8 cellular contexts compared by ENCODE assay signal in the genomic region with DNA sequence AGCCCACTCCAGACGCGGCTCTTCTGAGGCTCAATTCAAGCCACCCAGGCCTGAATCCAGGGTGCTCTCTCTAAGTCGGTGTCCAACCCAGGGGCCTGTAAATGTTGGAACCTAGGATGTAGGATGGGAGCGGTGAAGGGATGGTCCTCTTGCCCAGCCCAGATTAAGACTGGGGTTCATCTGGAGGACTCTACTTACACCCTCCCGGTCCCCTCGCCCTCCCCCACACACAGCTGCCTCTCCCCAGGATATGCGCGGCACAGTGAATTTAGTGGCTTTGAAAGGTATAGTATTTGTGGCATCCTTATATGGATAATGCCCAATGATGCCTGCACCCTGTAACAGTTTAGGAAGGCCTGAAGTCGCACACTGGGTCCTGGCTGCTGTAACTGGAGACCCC. TPM values are rescaled to one million over a fixed set of nuclear protein-coding genes. Genes with fewer than 3 reads are reported as not detected.
DNase-seq lines count a peak whose midpoint lies in the region; ATAC-seq, FAIRE-seq and TF ChIP-seq lines count a peak whose summit lies in the region.

No MANE protein-coding gene starts in this region.

- H3K79me2 ChIP-seq in DND-41 (ENCODE audit: insufficient read depth, low read length): no peaks in the 10 kb centered on the region
- H3K79me2 ChIP-seq in Karpas-422 (ENCODE audit: low read length): no peaks in the 10 kb centered on the region

- H4K20me1 ChIP-seq in DND-41 (ENCODE audit: insufficient read depth, low read length): no peaks in the 10 kb centered on the region; the same call in 1 of the 2 replicates
- H4K20me1 ChIP-seq in Karpas-422 (ENCODE audit: insufficient read depth, low read depth, low read length): no peaks in the 10 kb centered on the region

- no peak for ATAC-seq in DND-41 (ENCODE audit: insufficient read depth, low read depth)
- ATAC-seq in stimulated activated naive CD8-positive, alpha-beta T cell treated with anti-CD3 and anti-CD28 coated beads, Interleukin-15, Interleukin-2, amounts not matched to agents 100 U/mL and 50 U/mL, for 24 hours: no peak

- H3K27me3 ChIP-seq in DND-41 (ENCODE audit: insufficient read depth, low read length, poor library complexity) (peaks cover 31% of the 10 kb centered on the region), rectal smooth muscle tissue (ENCODE audit: control insufficient read depth, insufficient read depth, low read length) (no peaks in the 10 kb centered on the region), Karpas-422 (ENCODE audit: low read length) (no peaks in the 10 kb centered on the region)

- H2AFZ ChIP-seq in DND-41 (ENCODE audit: low read depth, low read length): peak overlapping the region; percentile 73
- H2AFZ ChIP-seq in Karpas-422 (ENCODE audit: low read length): no peak overlapping the region

- POLR2A ChIA-PET in RWPE1 (lab: Yijun Ruan, JAX; ENCODE audit: low non-redundant PET): no interaction called here

- H3K4me3 ChIP-seq in DND-41 (ENCODE audit: low read depth in 1 of 2, low read length in 2 of 2) (peak overlapping the region; percentile 31 to 63; a peak in 3 of 4 replicates), fibroblast of villous mesenchyme (ENCODE audit: low read depth, low read length) (peak overlapping the region; percentile 94), rectal smooth muscle tissue (ENCODE audit: low read length) (peak overlapping the region; percentile 78), Karpas-422 (ENCODE audit: low read length) (no peak overlapping the region)

- H3K9me3 ChIP-seq in DND-41 (ENCODE audit: insufficient read depth, low read length, severe bottlenecking) (no peaks in the 10 kb centered on the region), Karpas-422 (ENCODE audit: low read length) (no peaks in the 10 kb centered on the region)

- H3K4me1 ChIP-seq in DND-41 (ENCODE audit: insufficient read depth, low read length) (peaks cover 29% of the 10 kb centered on the region), rectal smooth muscle tissue (ENCODE audit: control insufficient read depth, insufficient read depth, low read length) (no peaks in the 10 kb centered on the region), Karpas-422 (ENCODE audit: low read length) (no peaks in the 10 kb centered on the region)

- H3K4me2 ChIP-seq in DND-41 (ENCODE audit: insufficient read depth, low read length): peak overlapping the region; percentile 76
- H3K4me2 ChIP-seq in Karpas-422 (ENCODE audit: low read depth, low read length, poor library complexity, severe bottlenecking): no peak overlapping the region

- CTCF ChIA-PET in RWPE1 (lab: Yijun Ruan, JAX): interaction anchor here (0.6 to 1.0 kb wide), 2 partner anchors 10 to 65 kb away, joined by 3 to 4 read pairs; no protein-coding TSS in a partner anchor

- H3K9ac ChIP-seq in DND-41 (ENCODE audit: low read depth, low read length) (peak overlapping the region; percentile 55), rectal smooth muscle tissue (ENCODE audit: low read length) (no peak overlapping the region), Karpas-422 (ENCODE audit: low read length) (no peak overlapping the region)

- H3K9me2 ChIP-seq in Karpas-422 (replicated peaks; ENCODE audit: insufficient read depth, low read length): no peaks in the 10 kb centered on the region

- DNase-seq in DND-41: no peak
- no peak for DNase-seq in RWPE1 (ENCODE audit: low spot score)
- no peak for DNase-seq in fibroblast of villous mesenchyme (ENCODE audit: low read depth)
- DNase-seq in frontal cortex (ENCODE audit: low spot score in 2 of 2): no peak
- DNase-seq in Karpas-422: no peak
- DNase-seq in MV-4-11 (lab: John Stamatoyannopoulos, UW): no peak
- DNase-seq in stimulated activated naive CD8-positive, alpha-beta T cell treated with anti-CD3 and anti-CD28 coated beads, Interleukin-15, Interleukin-2, amounts not matched to agents 100 U/mL and 50 U/mL, for 24 hours: no peak

- H3K36me3 ChIP-seq in DND-41 (ENCODE audit: insufficient read depth, low read length) (no peaks in the 10 kb centered on the region), rectal smooth muscle tissue (ENCODE audit: control insufficient read depth, insufficient read depth, low read length) (no peaks in the 10 kb centered on the region), Karpas-422 (ENCODE audit: insufficient read depth, low read length) (no peaks in the 10 kb centered on the region)

- TF ChIP-seq CTCF in DND-41 (IDR thresholded peaks at IDR 0.05; ENCODE audit: borderline replicate concordance, extremely low read depth, low read length, poor library complexity, severe bottlenecking): no peak
- TF ChIP-seq CTCF in RWPE1 (conservative IDR thresholded peaks at IDR 0.05; ENCODE audit: low read depth): no peak
- TF ChIP-seq CTCF in fibroblast of villous mesenchyme (IDR thresholded peaks at IDR 0.05; ENCODE audit: insufficient read depth, low read depth, low read length): no peak

- FAIRE-seq in frontal cortex (lab: Jason Lieb, UNC): no peak

- no peak overlapping the region for H3K27ac ChIP-seq in DND-41 (ENCODE audit: low read length)
- peak overlapping the region; percentile 89 for H3K27ac ChIP-seq in RWPE1
- peak overlapping the region; percentile 57 for H3K27ac ChIP-seq in rectal smooth muscle tissue (ENCODE audit: low read depth, low read length)
- no peak overlapping the region for H3K27ac ChIP-seq in Karpas-422 (ENCODE audit: low read length)

RNA-seq across cellular contexts. Expression of a gene that starts 0.9 kb away (rescaled TPM):
- total RNA-seq in fibroblast of villous mesenchyme: 333 and 621 TPM in 2 replicates
- total RNA-seq in frontal cortex: 18.8 TPM
- 0.86 and 1.2 TPM in 2 replicates for total RNA-seq in Karpas-422 (2014; rRNA removed; shearing (Covaris generic); ENCODE audit: low replicate concordance)

Comparison
In these comparisons a context has a peak if more than half of its experiments do, and no peak if none do; other contexts are left out.
1. H3K27ac ChIP-seq: peak in RWPE1 (single experiment) and rectal smooth muscle tissue (single experiment); none in DND-41 (single experiment) and Karpas-422 (single experiment).
2. RNA of a gene that starts 0.9 kb away (total RNA-seq): 333 to 621 TPM in fibroblast of villous mesenchyme; 18.8 TPM in frontal cortex (single experiment) and 0.86 to 1.2 TPM in Karpas-422; every median in the first group is over 10 times any median in the second.